In genomic region chr13:44374348-44374712, GRCh38 we compare ENCODE assay signal across 9 cellular contexts. TPM values are rescaled to one million over a fixed set of nuclear protein-coding genes. Genes with fewer than 3 reads are reported as not detected.
DNase-seq lines count a peak whose midpoint lies in the region; ATAC-seq and TF ChIP-seq lines count a peak whose summit lies in the region.
"Had no signal": no experiment of that assay in that cellular context is flagged by ENCODE, and none has a peak within 500 bp of the region (broad histone marks: within the 10 kb centered on the region; RNA-seq: fewer than 3 reads in every experiment).

No MANE protein-coding gene starts in this region.

- 39% methylated on average over 10 of the region's 10 CpGs for WGBS in right cardiac atrium

- no peaks in the 10 kb centered on the region for H3K36me3 Mint-ChIP-seq in CD8-positive, alpha-beta T cell
- no peaks in the 10 kb centered on the region for H3K36me3 Mint-ChIP-seq in activated naive CD8-positive, alpha-beta T cell treated with anti-CD3 and anti-CD28 coated beads for 36 hours

- POLR2A ChIA-PET in CD8-positive, alpha-beta T cell (lab: Charles Lee), result interaction anchor here (0.5 kb wide), 1 partner anchor 522 kb away, joined by 3 read pairs; no protein-coding TSS in a partner anchor

- H3K27me3 Mint-ChIP-seq in CD8-positive, alpha-beta T cell (ENCODE audit: low read depth), result peaks cover 22% of the 10 kb centered on the region
- H3K27me3 Mint-ChIP-seq in activated naive CD8-positive, alpha-beta T cell treated with anti-CD3 and anti-CD28 coated beads for 36 hours, result peaks cover 30% of the 10 kb centered on the region

- H3K4me1 ChIP-seq in CD8-positive, alpha-beta T cell (ENCODE audit: insufficient read depth, low read length), result no peaks in the 10 kb centered on the region
- H3K4me1 ChIP-seq in right cardiac atrium (ENCODE audit: control insufficient read depth, insufficient read depth, low read length), result peaks cover 2% of the 10 kb centered on the region

- no peak overlapping the region for H3K27ac ChIP-seq in CD8-positive, alpha-beta T cell (ENCODE audit: low read depth, low read length)
- H3K27ac ChIP-seq in right cardiac atrium (ENCODE audit: low read length), result no peak overlapping the region

- H3K27ac Mint-ChIP-seq in CD8-positive, alpha-beta T cell, result no peak overlapping the region
- H3K27ac Mint-ChIP-seq in activated naive CD8-positive, alpha-beta T cell treated with anti-CD3 and anti-CD28 coated beads for 36 hours, result no peak overlapping the region
- H3K27ac Mint-ChIP-seq: IgD-negative memory B cell had no signal

- intact Hi-C loops in CD8-positive, alpha-beta T cell (cut with DNase I, micrococcal nuclease), result no loop called here
- intact Hi-C loops in right cardiac atrium (cut with DNase I), result loop anchor here in 1 of 4 donors (10.0 kb wide), 1 partner anchor 70 kb away; no protein-coding TSS in a partner anchor

- no peaks in the 10 kb centered on the region for H3K36me3 ChIP-seq in CD8-positive, alpha-beta T cell (ENCODE audit: insufficient read depth, low read length)

- no peak for ATAC-seq in CD8-positive, alpha-beta T cell
- ATAC-seq in right cardiac atrium, result no peak

- no peak overlapping the region for H3K4me3 ChIP-seq in CD8-positive, alpha-beta T cell (ENCODE audit: low read depth, low read length)
- peak overlapping the region; percentile 78 for H3K4me3 ChIP-seq in right cardiac atrium (ENCODE audit: low read length)

- H3K4me3 Mint-ChIP-seq in CD8-positive, alpha-beta T cell, result peak overlapping the region; percentile 40
- H3K4me3 Mint-ChIP-seq in activated naive CD8-positive, alpha-beta T cell treated with anti-CD3 and anti-CD28 coated beads for 36 hours, result peak overlapping the region; percentile 65

- H3K4me1 Mint-ChIP-seq in CD8-positive, alpha-beta T cell (ENCODE audit: low read depth), result peaks cover 4% of the 10 kb centered on the region
- H3K4me1 Mint-ChIP-seq in activated naive CD8-positive, alpha-beta T cell treated with anti-CD3 and anti-CD28 coated beads for 36 hours, result peaks cover 7% of the 10 kb centered on the region

- CTCF ChIA-PET in CD8-positive, alpha-beta T cell (lab: Charles Lee), result no interaction called here

- H3K27me3 ChIP-seq in CD8-positive, alpha-beta T cell (ENCODE audit: insufficient read depth, low read length), result no peaks in the 10 kb centered on the region
- no peaks in the 10 kb centered on the region for H3K27me3 ChIP-seq in right cardiac atrium (ENCODE audit: control insufficient read depth, insufficient read depth)

- DNase-seq in CD8-positive, alpha-beta T cell, result no peak
- DNase-seq in activated naive CD8-positive, alpha-beta T cell treated with anti-CD3 and anti-CD28 coated beads for 36 hours, result no peak
- DNase-seq in right cardiac atrium, result no peak
- DNase-seq in putamen (ENCODE audit: low spot score), result peak; percentile 15
- DNase-seq in CD1c-positive myeloid dendritic cell (ENCODE audit: extremely low spot score), result no peak
- no peak for DNase-seq in activated effector memory CD4-positive, alpha-beta T cell treated with Interleukin-2 at 50 U/mL for 16 hours
- no peak for DNase-seq in NCI-H146 (lab: John Stamatoyannopoulos, UW)
- DNase-seq in GM03348 (ENCODE audit: low spot score), result no peak

- no peaks in the 10 kb centered on the region for H3K9me3 Mint-ChIP-seq in CD8-positive, alpha-beta T cell
- no peaks in the 10 kb centered on the region for H3K9me3 Mint-ChIP-seq in activated naive CD8-positive, alpha-beta T cell treated with anti-CD3 and anti-CD28 coated beads for 36 hours

- TF ChIP-seq CTCF in CD8-positive, alpha-beta T cell (IDR thresholded peaks at IDR 0.05), result no peak

- H3K9me3 ChIP-seq in CD8-positive, alpha-beta T cell (ENCODE audit: low read length), result no peaks in the 10 kb centered on the region
- no peaks in the 10 kb centered on the region for H3K9me3 ChIP-seq in right cardiac atrium (ENCODE audit: control insufficient read depth, low read length)

RNA-seq across cellular contexts. Expression of gene SERP2, which starts 0.7 kb away (rescaled TPM):
- total RNA-seq in CD8-positive, alpha-beta T cell, result not detected
- 1 to 10 TPM; 3.1 TPM for total RNA-seq in activated naive CD8-positive, alpha-beta T cell treated with anti-CD3 and anti-CD28 coated beads for 36 hours
- 10 to 100 TPM; 19.4 to 28.2 (median 23.1) TPM for total RNA-seq in right cardiac atrium
- polyA plus RNA-seq in right cardiac atrium, result 36.2 TPM
- polyA plus RNA-seq: IgD-negative memory B cell had no signal

Comparison
In these comparisons a context has a peak if more than half of its experiments do, and no peak if none do; other contexts are left out.
1. RNA of gene SERP2, which starts 0.7 kb away (total RNA-seq): 19.4 to 28.2 TPM in right cardiac atrium; 3.1 TPM in activated naive CD8-positive, alpha-beta T cell treated with anti-CD3 and anti-CD28 coated beads for 36 hours and not detected in CD8-positive, alpha-beta T cell; every median in the first group is over 4 times any median in the second.